28 cellular contexts compared by ENCODE assay signal in the genomic region with DNA sequence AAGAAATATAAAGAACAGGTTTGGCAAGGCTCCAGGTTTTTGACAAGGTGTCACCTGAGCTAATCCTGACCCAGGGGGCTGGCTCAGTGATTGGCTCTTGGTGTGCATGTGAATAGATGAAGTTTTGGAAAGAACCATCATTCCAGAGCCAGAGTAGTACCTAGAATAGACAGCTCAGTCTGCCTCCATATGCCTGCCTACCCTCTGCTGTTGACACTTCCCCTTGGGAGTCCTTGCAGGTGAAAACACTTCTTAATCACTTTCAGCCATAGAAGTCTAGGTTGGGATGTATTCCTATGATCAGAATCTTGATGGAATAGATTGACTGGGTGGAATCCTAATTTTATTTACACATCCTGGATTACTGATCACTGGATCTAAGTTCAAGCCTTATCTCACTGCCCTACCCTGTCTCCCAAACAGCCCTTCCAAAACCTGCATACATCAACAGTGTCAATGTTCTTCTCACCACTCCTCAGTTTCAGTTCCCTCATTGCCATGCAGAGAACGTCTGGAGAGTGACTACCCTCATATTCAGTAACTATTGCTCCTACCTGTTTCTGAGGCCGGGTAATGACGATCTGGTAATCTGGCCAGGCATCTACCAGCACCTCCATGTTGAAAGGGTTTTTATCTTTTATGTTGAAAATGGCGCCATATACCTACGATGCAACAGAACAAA. TPM values are rescaled to one million over a fixed set of nuclear protein-coding genes. Genes with fewer than 3 reads are reported as not detected.
"Had no signal": no experiment of that assay in that cellular context is flagged by ENCODE, and none has a peak within 500 bp of the region (broad histone marks: within the 10 kb centered on the region; RNA-seq: fewer than 3 reads in every experiment).

No MANE protein-coding gene starts in this region.

- DNase-seq: activated CD4-positive, alpha-beta T cell treated with anti-CD3 and anti-CD28 coated beads for 48 hours; activated CD4-positive, alpha-beta T cell treated with anti-CD3 and anti-CD28 coated beads, Interleukin-2, amount 50 U/mL, for 48 hours; activated CD8-positive, alpha-beta memory T cell treated with anti-CD3 and anti-CD28 coated beads for 24 hours; activated effector memory CD4-positive, alpha-beta T cell treated with anti-CD3 and anti-CD28 coated beads, Interleukin-2, amount 50 U/mL, for 16 hours; activated naive CD4-positive, alpha-beta T cell treated with anti-CD3 and anti-CD28 coated beads for 36 hours; activated naive CD8-positive, alpha-beta T cell treated with anti-CD3 and anti-CD28 coated beads for 36 hours; adrenal gland; aorta; body of pancreas; cerebellar nuclear complex; colonic mucosa; effector CD8-positive, alpha-beta T cell; esophagus squamous epithelium; foreskin melanocyte; left lung; mucosa of descending colon; nephron progenitor cell; ovary; right lobe of liver; stimulated activated CD4-positive, alpha-beta T cell treated with anti-CD3 and anti-CD28 coated beads, Interleukin-2, amount 100 ng/mL, for 48 hours; trophoblast cell; uterus had no signal

- H3K4me1 Mint-ChIP-seq: activated naive CD8-positive, alpha-beta T cell treated with anti-CD3 and anti-CD28 coated beads for 36 hours; nephron progenitor cell had no signal

- ATAC-seq: body of pancreas, left lung, mucosa of descending colon, right lobe of liver had no signal

- H3K9me3 Mint-ChIP-seq: activated naive CD4-positive, alpha-beta T cell treated with anti-CD3 and anti-CD28 coated beads for 36 hours; activated naive CD8-positive, alpha-beta T cell treated with anti-CD3 and anti-CD28 coated beads for 36 hours had no signal

- H3K27ac Mint-ChIP-seq: activated naive CD4-positive, alpha-beta T cell treated with anti-CD3 and anti-CD28 coated beads for 36 hours; activated naive CD8-positive, alpha-beta T cell treated with anti-CD3 and anti-CD28 coated beads for 36 hours; nephron progenitor cell; progenitor cell of endocrine pancreas; stimulated activated naive CD8-positive, alpha-beta T cell treated with anti-CD3 and anti-CD28 coated beads, Interleukin-15, Interleukin-2, amounts not matched to agents 100 ng/mL and 50 ng/mL, for 24 hours had no signal

- H3K4me3 Mint-ChIP-seq: activated naive CD4-positive, alpha-beta T cell treated with anti-CD3 and anti-CD28 coated beads for 36 hours; activated naive CD8-positive, alpha-beta T cell treated with anti-CD3 and anti-CD28 coated beads for 36 hours; nephron progenitor cell; stimulated activated naive CD8-positive, alpha-beta T cell treated with anti-CD3 and anti-CD28 coated beads, Interleukin-15, Interleukin-2, amounts not matched to agents 100 ng/mL and 50 ng/mL, for 24 hours had no signal

- H3K36me3 Mint-ChIP-seq: activated naive CD8-positive, alpha-beta T cell treated with anti-CD3 and anti-CD28 coated beads for 36 hours had no signal

- H3K27me3 Mint-ChIP-seq: progenitor cell of endocrine pancreas had no signal

RNA-seq across cellular contexts. Expression of a gene that starts 6.7 kb away (rescaled TPM):
- total RNA-seq: activated naive CD4-positive, alpha-beta T cell treated with anti-CD3 and anti-CD28 coated beads for 36 hours; activated naive CD8-positive, alpha-beta T cell treated with anti-CD3 and anti-CD28 coated beads for 36 hours; adrenal gland; body of pancreas; cardiac muscle cell; left lung; mesenteric fat pad; mucosa of descending colon; ovary; right lobe of liver; subcutaneous adipose tissue; thoracic aorta had no signal
